14 cellular contexts compared by ENCODE assay signal in the genomic region with DNA sequence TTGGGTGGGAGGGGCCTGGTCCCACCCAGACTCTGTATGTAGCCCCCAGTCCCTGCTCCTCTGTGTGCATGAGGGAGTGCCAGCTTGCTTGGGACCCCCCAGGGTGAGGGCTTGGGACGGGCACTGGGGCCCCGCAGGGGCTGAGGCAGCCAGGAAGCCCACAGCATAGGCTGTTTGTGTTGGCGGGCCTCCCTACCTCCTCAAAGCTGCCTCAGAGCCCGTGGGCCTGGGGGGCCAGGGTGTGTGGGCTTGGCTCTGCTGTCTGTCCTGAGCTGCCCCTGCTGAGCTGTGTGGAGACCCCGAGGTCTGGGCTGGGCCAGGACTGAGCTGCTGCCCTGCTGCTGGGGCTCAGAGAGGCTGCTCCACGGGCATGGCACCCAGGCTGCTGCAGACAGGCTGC. TPM values are rescaled to one million over a fixed set of nuclear protein-coding genes. Genes with fewer than 3 reads are reported as not detected.
DNase-seq lines count a peak whose midpoint lies in the region; ATAC-seq and TF ChIP-seq lines count a peak whose summit lies in the region.
"Had no signal": no experiment of that assay in that cellular context is flagged by ENCODE, and none has a peak within 500 bp of the region (broad histone marks: within the 10 kb centered on the region; RNA-seq: fewer than 3 reads in every experiment).

No MANE protein-coding gene starts in this region.

- H3K9me3 Mint-ChIP-seq in natural killer cell treated with Interleukin-12 subunit alpha and Interleukin-12 subunit beta and Interleukin-15 and Interleukin-18, amount 100 ng/mL, for 72 hours: no peaks in the 10 kb centered on the region
- H3K9me3 Mint-ChIP-seq in effector memory CD8-positive, alpha-beta T cell: no peaks in the 10 kb centered on the region
- H3K9me3 Mint-ChIP-seq: activated naive CD8-positive, alpha-beta T cell treated with anti-CD3 and anti-CD28 coated beads for 36 hours; IgD-negative memory B cell; naive B cell; T-helper 2 cell treated with Interferon-gamma antibody and Interleukin-4, amounts not matched to agents 5 μg/mL and 100 μg/mL, for 36 hours had no signal

- H3K36me3 ChIP-seq in iPS-15b (ENCODE audit: control insufficient read depth, insufficient read depth, low read length) (no peaks in the 10 kb centered on the region), testis (ENCODE audit: low read depth, missing control alignments) (no peaks in the 10 kb centered on the region), colonic mucosa (no peaks in the 10 kb centered on the region)

- H3K9ac ChIP-seq in iPS-15b (ENCODE audit: low read depth, low read length) (no peak overlapping the region), colonic mucosa (ENCODE audit: low read depth in 2 of 2, low read length in 2 of 2) (no peak overlapping the region)

- WGBS in testis, 2 donors: 50% methylated on average over 6 of the region's 6 CpGs; no CpG with 5 or more reads in 1 of the 2 donors

- H3K4me3 Mint-ChIP-seq in natural killer cell treated with Interleukin-12 subunit alpha and Interleukin-12 subunit beta and Interleukin-15 and Interleukin-18, amount 100 ng/mL, for 72 hours: no peak overlapping the region
- no peak overlapping the region for H3K4me3 Mint-ChIP-seq in effector memory CD8-positive, alpha-beta T cell
- H3K4me3 Mint-ChIP-seq: activated naive CD8-positive, alpha-beta T cell treated with anti-CD3 and anti-CD28 coated beads for 36 hours; T-helper 2 cell treated with Interferon-gamma antibody and Interleukin-4, amounts not matched to agents 5 μg/mL and 100 μg/mL, for 36 hours had no signal

- H3K4me1 Mint-ChIP-seq in natural killer cell treated with Interleukin-12 subunit alpha and Interleukin-12 subunit beta and Interleukin-15 and Interleukin-18, amount 100 ng/mL, for 72 hours (ENCODE audit: low read depth in 2 of 2): peaks cover 11 to 15% of the 10 kb centered on the region in 2 donors
- H3K4me1 Mint-ChIP-seq in effector memory CD8-positive, alpha-beta T cell (ENCODE audit: low read depth in 2 of 2): peaks cover 13 to 14% of the 10 kb centered on the region in 2 donors

- TF ChIP-seq POLR2A in testis (IDR thresholded peaks at IDR 0.05): no peak

- in situ Hi-C loops in astrocyte of the cerebellum (cut with HindIII; ENCODE audit: low sequenced_read_pairs): no loop called here

- no peaks in the 10 kb centered on the region for H3K36me3 Mint-ChIP-seq in natural killer cell treated with Interleukin-12 subunit alpha and Interleukin-12 subunit beta and Interleukin-15 and Interleukin-18, amount 100 ng/mL, for 72 hours
- H3K36me3 Mint-ChIP-seq in effector memory CD8-positive, alpha-beta T cell (ENCODE audit: insufficient read depth): peaks cover 9% of the 10 kb centered on the region
- H3K36me3 Mint-ChIP-seq: activated naive CD8-positive, alpha-beta T cell treated with anti-CD3 and anti-CD28 coated beads for 36 hours; IgD-negative memory B cell; naive B cell had no signal

- no peak for DNase-seq in HFF-Myc (ENCODE audit: extremely low read depth, low read depth)
- DNase-seq in astrocyte of the cerebellum (ENCODE audit: low read depth): no peak
- no peak for DNase-seq in testis
- no peak for DNase-seq in natural killer cell treated with Interleukin-12 subunit alpha and Interleukin-12 subunit beta and Interleukin-15 and Interleukin-18, amount 100 ng/mL, for 72 hours (ENCODE audit: low spot score)
- DNase-seq in colonic mucosa: no peak
- no peak for DNase-seq in effector memory CD8-positive, alpha-beta T cell
- DNase-seq: activated naive CD8-positive, alpha-beta T cell treated with anti-CD3 and anti-CD28 coated beads for 36 hours; effector memory CD4-positive, alpha-beta T cell; naive B cell; NCI-H2107 had no signal

- H3K27ac ChIP-seq in testis: peak overlapping the region; percentile 89 to 97
- H3K27ac ChIP-seq in colonic mucosa: no peak overlapping the region

- no peak for TF ChIP-seq CTCF in HFF-Myc (IDR thresholded peaks at IDR 0.05; ENCODE audit: low read depth, low read length, missing control alignments)
- no peak for TF ChIP-seq CTCF in astrocyte of the cerebellum (IDR thresholded peaks at IDR 0.05; ENCODE audit: low read depth, low read length, missing control alignments)
- TF ChIP-seq CTCF in testis (IDR thresholded peaks at IDR 0.05): no peak
- no peak for TF ChIP-seq CTCF in colonic mucosa (IDR thresholded peaks at IDR 0.05)

- H3K27me3 ChIP-seq in iPS-15b (ENCODE audit: control insufficient read depth, insufficient read depth, low read length): no peaks in the 10 kb centered on the region
- H3K27me3 ChIP-seq in testis: no peaks in the 10 kb centered on the region
- H3K27me3 ChIP-seq in colonic mucosa: peaks cover 21% of the 10 kb centered on the region

- H3K4me3 ChIP-seq in HFF-Myc (replicated peaks; ENCODE audit: low read depth, low read length) (peak overlapping the region; percentile 98; the same call in 1 of the 2 replicates), astrocyte of the cerebellum (ENCODE audit: low read depth, low read length) (peak overlapping the region; percentile 5), iPS-15b (ENCODE audit: low read depth, low read length) (peak overlapping the region; percentile 18), testis (no peak overlapping the region), colonic mucosa (no peak overlapping the region)

- intact Hi-C loops in testis (cut with DNase I; ENCODE audit: low total_unique reads): no loop called here
- intact Hi-C loops in colonic mucosa (cut with DNase I): loop anchor here (5.0 kb wide), 1 partner anchor 206 kb away; no protein-coding TSS in a partner anchor

- no peak for ATAC-seq in GM19397 (IDR thresholded peaks at IDR 0.05; ENCODE audit: unreplicated experiment)
- ATAC-seq in natural killer cell treated with Interleukin-12 subunit alpha and Interleukin-12 subunit beta and Interleukin-15 and Interleukin-18, amount 100 ng/mL, for 72 hours: no peak
- no peak for ATAC-seq in effector memory CD8-positive, alpha-beta T cell (replicated peaks)

- H3K9me3 ChIP-seq in iPS-15b (ENCODE audit: control insufficient read depth, insufficient read depth, low read length): no peaks in the 10 kb centered on the region
- no peaks in the 10 kb centered on the region for H3K9me3 ChIP-seq in testis
- H3K9me3 ChIP-seq in colonic mucosa: no peaks in the 10 kb centered on the region

- H3K27me3 Mint-ChIP-seq in natural killer cell treated with Interleukin-12 subunit alpha and Interleukin-12 subunit beta and Interleukin-15 and Interleukin-18, amount 100 ng/mL, for 72 hours: no peaks in the 10 kb centered on the region
- peaks cover 0 to 12% of the 10 kb centered on the region in 2 donors for H3K27me3 Mint-ChIP-seq in effector memory CD8-positive, alpha-beta T cell
- H3K27me3 Mint-ChIP-seq: activated naive CD8-positive, alpha-beta T cell treated with anti-CD3 and anti-CD28 coated beads for 36 hours had no signal

- peaks cover 17% of the 10 kb centered on the region for H3K4me1 ChIP-seq in iPS-15b (ENCODE audit: control insufficient read depth, insufficient read depth, low read length)
- H3K4me1 ChIP-seq in testis: peaks cover 62% of the 10 kb centered on the region
- peaks cover 17% of the 10 kb centered on the region for H3K4me1 ChIP-seq in colonic mucosa

- no peak overlapping the region for H3K27ac Mint-ChIP-seq in natural killer cell treated with Interleukin-12 subunit alpha and Interleukin-12 subunit beta and Interleukin-15 and Interleukin-18, amount 100 ng/mL, for 72 hours
- H3K27ac Mint-ChIP-seq in effector memory CD8-positive, alpha-beta T cell: no peak overlapping the region
- H3K27ac Mint-ChIP-seq: activated naive CD8-positive, alpha-beta T cell treated with anti-CD3 and anti-CD28 coated beads for 36 hours; naive B cell; T-helper 2 cell treated with Interferon-gamma antibody and Interleukin-4, amounts not matched to agents 5 μg/mL and 100 μg/mL, for 36 hours had no signal

RNA-seq across cellular contexts. Expression of a gene that starts 3.2 kb away (rescaled TPM):
- 10 to 100 TPM; 49.1 to 87.0 TPM for total RNA-seq in testis
- polyA plus RNA-seq in testis (ENCODE audit: insufficient read depth, low read depth, low replicate concordance): 47.2 TPM
- total RNA-seq in natural killer cell treated with Interleukin-12 subunit alpha and Interleukin-12 subunit beta and Interleukin-15 and Interleukin-18, amount 100 ng/mL, for 72 hours: 10 to 100 TPM; 17.4 to 31.4 TPM
- total RNA-seq in colonic mucosa: 10 to 100 TPM; 12.1 to 12.7 TPM

RNA-seq across cellular contexts. Expression of a gene that starts 3.5 kb away (rescaled TPM):
- total RNA-seq in testis: 10 to 100 TPM; 32.9 to 48.4 TPM
- 97.3 TPM for polyA plus RNA-seq in testis (ENCODE audit: insufficient read depth, low read depth, low replicate concordance)
- 10 to 100 TPM; 97.4 to 97.8 TPM for total RNA-seq in natural killer cell treated with Interleukin-12 subunit alpha and Interleukin-12 subunit beta and Interleukin-15 and Interleukin-18, amount 100 ng/mL, for 72 hours
- 100 to 1,000 TPM in 1 of 2 donors, 10 to 100 TPM in 1; 77.4 to 181 TPM for total RNA-seq in colonic mucosa

RNA-seq across cellular contexts. Expression of a gene that starts 13.1 kb away (rescaled TPM):
- total RNA-seq in testis (100 to 1,000 TPM; 108 to 195 TPM), colonic mucosa (100 to 1,000 TPM; 371 to 396 TPM)
- polyA plus RNA-seq in testis (ENCODE audit: insufficient read depth, low read depth, low replicate concordance): 201 TPM
- 10 to 100 TPM; 45.0 to 72.0 TPM for total RNA-seq in natural killer cell treated with Interleukin-12 subunit alpha and Interleukin-12 subunit beta and Interleukin-15 and Interleukin-18, amount 100 ng/mL, for 72 hours

RNA-seq across cellular contexts. Expression of a gene that starts 18.2 kb away (rescaled TPM):
- total RNA-seq in testis: 1 to 10 TPM; 6.5 to 7.4 TPM
- 4.9 TPM for polyA plus RNA-seq in testis (ENCODE audit: insufficient read depth, low read depth, low replicate concordance)
- total RNA-seq in natural killer cell treated with Interleukin-12 subunit alpha and Interleukin-12 subunit beta and Interleukin-15 and Interleukin-18, amount 100 ng/mL, for 72 hours: 1 to 10 TPM; 2.6 to 2.9 TPM
- 100 to 1,000 TPM in 1 of 2 donors, 10 to 100 TPM in 1; 97.3 to 108 TPM for total RNA-seq in colonic mucosa

RNA-seq across cellular contexts. Expression of a gene that starts 27.2 kb away (rescaled TPM):
- total RNA-seq in testis (100 to 1,000 TPM in 1 of 2 donors, 10 to 100 TPM in 1; 96.7 to 108 TPM), colonic mucosa (100 to 1,000 TPM; 139 to 155 TPM)
- 86.7 TPM for polyA plus RNA-seq in testis (ENCODE audit: insufficient read depth, low read depth, low replicate concordance)
- total RNA-seq in natural killer cell treated with Interleukin-12 subunit alpha and Interleukin-12 subunit beta and Interleukin-15 and Interleukin-18, amount 100 ng/mL, for 72 hours: 10 to 100 TPM; 69.0 to 95.0 TPM

Comparison
In these comparisons a context has a peak if more than half of its experiments do, and no peak if none do; other contexts are left out.
1. H3K4me3 ChIP-seq: peak in HFF-Myc (single experiment), astrocyte of the cerebellum (single experiment) and iPS-15b (single experiment); none in testis (0 of 2) and colonic mucosa (single experiment).